8 cellular contexts compared by ENCODE assay signal in genomic region chr17:2405247-2405926, GRCh38.
DNase-seq lines count a peak whose midpoint lies in the region; ATAC-seq and TF ChIP-seq lines count a peak whose summit lies in the region.

No MANE protein-coding gene starts in this region.

- peak overlapping the region; percentile 94 for H3K27ac ChIP-seq in RWPE2 (ENCODE audit: poor library complexity, severe bottlenecking)

- no peaks in the 10 kb centered on the region for H3K27me3 ChIP-seq in RWPE2 (ENCODE audit: insufficient read depth, poor library complexity, severe bottlenecking)

- peak; percentile 91 for DNase-seq in EL
- no peak for DNase-seq in RWPE2 (ENCODE audit: low spot score)
- DNase-seq in fibroblast of gingiva (ENCODE audit: low read depth), result peak; percentile 96
- peak; percentile 90 for DNase-seq in skeletal muscle cell (ENCODE audit: low read depth)

- no peaks in the 10 kb centered on the region for H3K36me3 ChIP-seq in RWPE2 (ENCODE audit: low read depth)

- peaks cover 36% of the 10 kb centered on the region for H3K4me1 ChIP-seq in RWPE2 (ENCODE audit: insufficient read depth, poor library complexity, severe bottlenecking)

- ATAC-seq in RWPE2 (ENCODE audit: low read depth), result peak; percentile 41
- no peak for ATAC-seq in HG03520 (IDR thresholded peaks at IDR 0.05; ENCODE audit: unreplicated experiment)
- no peak for ATAC-seq in GM21447 (IDR thresholded peaks at IDR 0.05; ENCODE audit: unreplicated experiment)
- no peak for ATAC-seq in HG03378 (IDR thresholded peaks at IDR 0.05; ENCODE audit: unreplicated experiment)
- ATAC-seq in HG03460 (IDR thresholded peaks at IDR 0.05; ENCODE audit: unreplicated experiment), result no peak

- no peak for TF ChIP-seq CTCF in RWPE2 (IDR thresholded peaks at IDR 0.05; ENCODE audit: poor library complexity, severe bottlenecking)

- H3K9me3 ChIP-seq in RWPE2 (ENCODE audit: severe bottlenecking), result no peaks in the 10 kb centered on the region

- H3K4me3 ChIP-seq in RWPE2 (ENCODE audit: severe bottlenecking) (no peak overlapping the region), skeletal muscle cell (ENCODE audit: low read depth, low read length) (no peak overlapping the region)
